24 cellular contexts compared by ENCODE assay signal in genomic region chr10:108735380-108735779, GRCh38.
DNase-seq lines count a peak whose midpoint lies in the region; ATAC-seq, FAIRE-seq and TF ChIP-seq lines count a peak whose summit lies in the region.
"Had no signal": no experiment of that assay in that cellular context is flagged by ENCODE, and none has a peak within 500 bp of the region (broad histone marks: within the 10 kb centered on the region; RNA-seq: fewer than 3 reads in every experiment).

No MANE protein-coding gene starts in this region.

- H3K4me2 ChIP-seq in astrocyte (ENCODE audit: low read length) = peak overlapping the region; percentile 70

- H3K27me3 Mint-ChIP-seq in HFFc6 (ENCODE audit: insufficient read depth) = peaks cover 4% of the 10 kb centered on the region; the same call in 1 of the 2 replicates
- H3K27me3 Mint-ChIP-seq in astrocyte (ENCODE audit: low read depth, unreplicated experiment) = no peaks in the 10 kb centered on the region
- H3K27me3 Mint-ChIP-seq: activated CD4-positive, alpha-beta T cell treated with anti-CD3 and anti-CD28 coated beads, Interleukin-2, amount 10 ng/mL, durations not matched to agents 24 days and 14 days; activated T-helper 17 cell treated with anti-CD3 and anti-CD28 coated beads, Interleukin-2, amount 50 U/mL, for 72 hours; central memory CD8-positive, alpha-beta T cell; effector memory CD8-positive, alpha-beta T cell; memory B cell; naive thymus-derived CD4-positive, alpha-beta T cell had no signal

- H3K79me2 ChIP-seq in astrocyte (ENCODE audit: insufficient read depth, low read length) = no peaks in the 10 kb centered on the region
- H3K79me2 ChIP-seq: parathyroid adenoma had no signal

- WGBS in ovary, 3 donors = 86 to 94% (median 91%) methylated on average over 5 of the region's 5 CpGs

- H3K4me1 ChIP-seq in astrocyte (ENCODE audit: insufficient read depth, low read length) (peaks cover 13% of the 10 kb centered on the region), foreskin keratinocyte (no peaks in the 10 kb centered on the region), ovary (ENCODE audit: insufficient read depth) (no peaks in the 10 kb centered on the region)
- H3K4me1 ChIP-seq: parathyroid adenoma, stomach had no signal

- no peaks in the 10 kb centered on the region for H4K20me1 ChIP-seq in astrocyte (ENCODE audit: insufficient read depth, low read length)

- TF ChIP-seq CTCF in HFFc6 (IDR thresholded peaks at IDR 0.05) (no peak), astrocyte (IDR thresholded peaks at IDR 0.05; ENCODE audit: insufficient read depth, low read depth, low read length) (no peak), foreskin keratinocyte (conservative IDR thresholded peaks at IDR 0.05) (no peak), ovary (IDR thresholded peaks at IDR 0.05) (no peak)

- TF ChIP-seq EP300 in ovary (IDR thresholded peaks at IDR 0.05) = no peak

- no peaks in the 10 kb centered on the region for H3K36me3 ChIP-seq in astrocyte (ENCODE audit: insufficient read depth, low read length)
- no peaks in the 10 kb centered on the region for H3K36me3 ChIP-seq in ovary
- H3K36me3 ChIP-seq: stomach had no signal

- no peak overlapping the region for H3K4me3 Mint-ChIP-seq in HFFc6
- H3K4me3 Mint-ChIP-seq in astrocyte (ENCODE audit: unreplicated experiment) = no peak overlapping the region
- H3K4me3 Mint-ChIP-seq: activated CD4-positive, alpha-beta T cell treated with anti-CD3 and anti-CD28 coated beads, Interleukin-2, amount 10 ng/mL, durations not matched to agents 24 days and 14 days; activated T-helper 17 cell treated with anti-CD3 and anti-CD28 coated beads, Interleukin-2, amount 50 U/mL, for 72 hours; central memory CD8-positive, alpha-beta T cell; effector memory CD8-positive, alpha-beta T cell; memory B cell; naive thymus-derived CD4-positive, alpha-beta T cell had no signal

- no peak for ATAC-seq in foreskin keratinocyte
- ATAC-seq: activated T-helper 17 cell treated with anti-CD3 and anti-CD28 coated beads, Interleukin-2, amount 50 U/mL, for 72 hours; effector memory CD8-positive, alpha-beta T cell; K562; naive thymus-derived CD4-positive, alpha-beta T cell had no signal

- no peak overlapping the region for H2AFZ ChIP-seq in astrocyte (ENCODE audit: low read depth, low read length)
- H2AFZ ChIP-seq: parathyroid adenoma had no signal

- peak; percentile 78 for FAIRE-seq in astrocyte (lab: Jason Lieb, UNC)
- FAIRE-seq: K562, kidney had no signal

- H3K9ac ChIP-seq in astrocyte (ENCODE audit: low read length) = peak overlapping the region; percentile 54
- H3K9ac ChIP-seq: parathyroid adenoma had no signal

- H3K9me3 Mint-ChIP-seq in HFFc6 = peaks cover 54% of the 10 kb centered on the region
- peaks cover 12% of the 10 kb centered on the region for H3K9me3 Mint-ChIP-seq in astrocyte (ENCODE audit: unreplicated experiment)
- H3K9me3 Mint-ChIP-seq: activated CD4-positive, alpha-beta T cell treated with anti-CD3 and anti-CD28 coated beads, Interleukin-2, amount 10 ng/mL, durations not matched to agents 24 days and 14 days had no signal

- H3K4me1 Mint-ChIP-seq in HFFc6 (ENCODE audit: low read depth) = peaks cover 18% of the 10 kb centered on the region; the same call in 1 of the 2 replicates
- H3K4me1 Mint-ChIP-seq in astrocyte (ENCODE audit: low read depth, unreplicated experiment) = peaks cover 19% of the 10 kb centered on the region
- H3K4me1 Mint-ChIP-seq: activated CD4-positive, alpha-beta T cell treated with anti-CD3 and anti-CD28 coated beads, Interleukin-2, amount 10 ng/mL, durations not matched to agents 24 days and 14 days; activated T-helper 17 cell treated with anti-CD3 and anti-CD28 coated beads, Interleukin-2, amount 50 U/mL, for 72 hours; central memory CD8-positive, alpha-beta T cell; naive thymus-derived CD4-positive, alpha-beta T cell had no signal

- H3K27me3 ChIP-seq in astrocyte (ENCODE audit: insufficient read depth, low read length) = no peaks in the 10 kb centered on the region
- H3K27me3 ChIP-seq in foreskin keratinocyte = no peaks in the 10 kb centered on the region
- H3K27me3 ChIP-seq in ovary = no peaks in the 10 kb centered on the region
- H3K27me3 ChIP-seq: stomach had no signal

- H3K4me3 ChIP-seq in astrocyte (ENCODE audit: insufficient read depth, low read depth, low read length) = no peak overlapping the region
- no peak overlapping the region for H3K4me3 ChIP-seq in ovary
- H3K4me3 ChIP-seq: K562, stomach had no signal

- H3K9me3 ChIP-seq in astrocyte (ENCODE audit: insufficient read depth, low read depth, low read length) (peaks cover 10% of the 10 kb centered on the region), ovary (no peaks in the 10 kb centered on the region)
- H3K9me3 ChIP-seq: stomach had no signal

- H3K27ac ChIP-seq in astrocyte (ENCODE audit: low read depth, low read length) (peak overlapping the region; percentile 62), foreskin keratinocyte (no peak overlapping the region), ovary (no peak overlapping the region)
- H3K27ac ChIP-seq: C4-2B, parathyroid adenoma, stomach had no signal

- DNase-seq in A172 (ENCODE audit: low spot score) = peak; percentile 94
- DNase-seq in HFFc6 = peak; percentile 89
- DNase-seq in astrocyte (ENCODE audit: low read depth) = peak; percentile 97
- DNase-seq in foreskin keratinocyte = peak; percentile 77 to 80
- DNase-seq in ovary = no peak
- DNase-seq in cortex of kidney (lab: John Stamatoyannopoulos, UW) = no peak
- no peak for DNase-seq in HPDE6-E6E7 (ENCODE audit: extremely low spot score)
- DNase-seq in activated CD4-positive, CD25-positive, alpha-beta regulatory T cell (lab: John Stamatoyannopoulos, UW) = no peak
- DNase-seq: 8988T; activated CD4-positive, alpha-beta T cell treated with anti-CD3 and anti-CD28 coated beads, Interleukin-2, amount 10 ng/mL, durations not matched to agents 24 days and 14 days; DMS 273 treated with DMSO at 0.1 percent for 48 hours; effector memory CD8-positive, alpha-beta T cell; hypothalamus; kidney; naive thymus-derived CD4-positive, alpha-beta T cell; NCI-H2029 treated with DMSO at 0.1 percent for 48 hours; stomach; trophoblast cell had no signal

- no peak for TF ChIP-seq POLR2A in ovary (IDR thresholded peaks at IDR 0.05)

- H3K27ac Mint-ChIP-seq in HFFc6 (no peak overlapping the region), astrocyte (ENCODE audit: unreplicated experiment) (peak overlapping the region; percentile 29)
- H3K27ac Mint-ChIP-seq: activated CD4-positive, alpha-beta T cell treated with anti-CD3 and anti-CD28 coated beads, Interleukin-2, amount 10 ng/mL, durations not matched to agents 24 days and 14 days; activated T-helper 17 cell treated with anti-CD3 and anti-CD28 coated beads, Interleukin-2, amount 50 U/mL, for 72 hours; effector memory CD8-positive, alpha-beta T cell; memory B cell; naive thymus-derived CD4-positive, alpha-beta T cell had no signal

- intact Hi-C loops in ovary (cut with DNase I) = no loop called here

- H3K36me3 Mint-ChIP-seq in HFFc6 (ENCODE audit: low read depth) = peaks cover 28% of the 10 kb centered on the region
- peaks cover 3% of the 10 kb centered on the region for H3K36me3 Mint-ChIP-seq in astrocyte (ENCODE audit: low read depth, unreplicated experiment)
- H3K36me3 Mint-ChIP-seq: naive thymus-derived CD4-positive, alpha-beta T cell had no signal

Comparison
In these comparisons a context has a peak if more than half of its experiments do, and no peak if none do; other contexts are left out.
1. DNase-seq: peak in A172 (single experiment), HFFc6 (single experiment), astrocyte (single experiment) and foreskin keratinocyte (2 of 2); none in ovary (0 of 5), cortex of kidney (single experiment), HPDE6-E6E7 (single experiment) and activated CD4-positive, CD25-positive, alpha-beta regulatory T cell (0 of 4).